Comparison of ENCODE assay signal across 1 cellular context in the genomic region with DNA sequence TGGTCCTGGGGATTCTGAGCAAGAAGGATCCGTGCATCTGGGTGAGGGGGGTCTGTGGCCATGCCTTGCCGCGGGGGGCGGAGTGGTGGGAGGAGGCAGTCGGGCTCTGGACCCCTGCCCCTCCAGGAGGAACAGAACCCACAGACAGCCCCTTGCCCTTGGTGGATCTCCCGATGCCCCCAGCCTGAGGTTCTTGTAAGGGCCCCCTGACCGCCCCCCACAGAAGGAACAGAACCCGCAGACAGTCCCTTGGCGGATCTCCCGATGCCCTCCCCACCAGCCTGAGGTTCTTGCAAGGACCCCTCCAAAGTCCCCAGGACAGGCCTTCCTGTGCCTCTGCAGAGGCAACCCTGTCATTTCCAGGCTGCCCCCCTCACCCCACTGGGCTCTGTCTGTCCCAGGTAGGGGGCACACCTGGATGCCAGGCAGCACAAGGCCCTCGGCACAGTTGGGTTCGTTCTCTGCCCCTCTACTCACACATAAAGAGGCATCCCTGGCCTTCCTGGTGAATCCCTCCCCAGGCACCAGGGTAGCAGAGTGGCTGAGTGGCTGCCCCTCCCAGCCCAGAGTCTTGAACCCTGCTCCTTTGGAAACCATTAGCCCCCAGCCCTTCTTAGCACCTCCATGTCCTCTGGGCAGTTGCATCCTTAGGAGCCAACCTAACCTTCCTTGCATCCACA.
TF ChIP-seq lines count a peak whose summit lies in the region.

No MANE protein-coding gene starts in this region.

TF ChIP-seq in GM23338, 12 proteins besides CTCF, POLR2A, EP300 and RAD21 (continued from another document):
- TF ChIP-seq, protein P1, sequence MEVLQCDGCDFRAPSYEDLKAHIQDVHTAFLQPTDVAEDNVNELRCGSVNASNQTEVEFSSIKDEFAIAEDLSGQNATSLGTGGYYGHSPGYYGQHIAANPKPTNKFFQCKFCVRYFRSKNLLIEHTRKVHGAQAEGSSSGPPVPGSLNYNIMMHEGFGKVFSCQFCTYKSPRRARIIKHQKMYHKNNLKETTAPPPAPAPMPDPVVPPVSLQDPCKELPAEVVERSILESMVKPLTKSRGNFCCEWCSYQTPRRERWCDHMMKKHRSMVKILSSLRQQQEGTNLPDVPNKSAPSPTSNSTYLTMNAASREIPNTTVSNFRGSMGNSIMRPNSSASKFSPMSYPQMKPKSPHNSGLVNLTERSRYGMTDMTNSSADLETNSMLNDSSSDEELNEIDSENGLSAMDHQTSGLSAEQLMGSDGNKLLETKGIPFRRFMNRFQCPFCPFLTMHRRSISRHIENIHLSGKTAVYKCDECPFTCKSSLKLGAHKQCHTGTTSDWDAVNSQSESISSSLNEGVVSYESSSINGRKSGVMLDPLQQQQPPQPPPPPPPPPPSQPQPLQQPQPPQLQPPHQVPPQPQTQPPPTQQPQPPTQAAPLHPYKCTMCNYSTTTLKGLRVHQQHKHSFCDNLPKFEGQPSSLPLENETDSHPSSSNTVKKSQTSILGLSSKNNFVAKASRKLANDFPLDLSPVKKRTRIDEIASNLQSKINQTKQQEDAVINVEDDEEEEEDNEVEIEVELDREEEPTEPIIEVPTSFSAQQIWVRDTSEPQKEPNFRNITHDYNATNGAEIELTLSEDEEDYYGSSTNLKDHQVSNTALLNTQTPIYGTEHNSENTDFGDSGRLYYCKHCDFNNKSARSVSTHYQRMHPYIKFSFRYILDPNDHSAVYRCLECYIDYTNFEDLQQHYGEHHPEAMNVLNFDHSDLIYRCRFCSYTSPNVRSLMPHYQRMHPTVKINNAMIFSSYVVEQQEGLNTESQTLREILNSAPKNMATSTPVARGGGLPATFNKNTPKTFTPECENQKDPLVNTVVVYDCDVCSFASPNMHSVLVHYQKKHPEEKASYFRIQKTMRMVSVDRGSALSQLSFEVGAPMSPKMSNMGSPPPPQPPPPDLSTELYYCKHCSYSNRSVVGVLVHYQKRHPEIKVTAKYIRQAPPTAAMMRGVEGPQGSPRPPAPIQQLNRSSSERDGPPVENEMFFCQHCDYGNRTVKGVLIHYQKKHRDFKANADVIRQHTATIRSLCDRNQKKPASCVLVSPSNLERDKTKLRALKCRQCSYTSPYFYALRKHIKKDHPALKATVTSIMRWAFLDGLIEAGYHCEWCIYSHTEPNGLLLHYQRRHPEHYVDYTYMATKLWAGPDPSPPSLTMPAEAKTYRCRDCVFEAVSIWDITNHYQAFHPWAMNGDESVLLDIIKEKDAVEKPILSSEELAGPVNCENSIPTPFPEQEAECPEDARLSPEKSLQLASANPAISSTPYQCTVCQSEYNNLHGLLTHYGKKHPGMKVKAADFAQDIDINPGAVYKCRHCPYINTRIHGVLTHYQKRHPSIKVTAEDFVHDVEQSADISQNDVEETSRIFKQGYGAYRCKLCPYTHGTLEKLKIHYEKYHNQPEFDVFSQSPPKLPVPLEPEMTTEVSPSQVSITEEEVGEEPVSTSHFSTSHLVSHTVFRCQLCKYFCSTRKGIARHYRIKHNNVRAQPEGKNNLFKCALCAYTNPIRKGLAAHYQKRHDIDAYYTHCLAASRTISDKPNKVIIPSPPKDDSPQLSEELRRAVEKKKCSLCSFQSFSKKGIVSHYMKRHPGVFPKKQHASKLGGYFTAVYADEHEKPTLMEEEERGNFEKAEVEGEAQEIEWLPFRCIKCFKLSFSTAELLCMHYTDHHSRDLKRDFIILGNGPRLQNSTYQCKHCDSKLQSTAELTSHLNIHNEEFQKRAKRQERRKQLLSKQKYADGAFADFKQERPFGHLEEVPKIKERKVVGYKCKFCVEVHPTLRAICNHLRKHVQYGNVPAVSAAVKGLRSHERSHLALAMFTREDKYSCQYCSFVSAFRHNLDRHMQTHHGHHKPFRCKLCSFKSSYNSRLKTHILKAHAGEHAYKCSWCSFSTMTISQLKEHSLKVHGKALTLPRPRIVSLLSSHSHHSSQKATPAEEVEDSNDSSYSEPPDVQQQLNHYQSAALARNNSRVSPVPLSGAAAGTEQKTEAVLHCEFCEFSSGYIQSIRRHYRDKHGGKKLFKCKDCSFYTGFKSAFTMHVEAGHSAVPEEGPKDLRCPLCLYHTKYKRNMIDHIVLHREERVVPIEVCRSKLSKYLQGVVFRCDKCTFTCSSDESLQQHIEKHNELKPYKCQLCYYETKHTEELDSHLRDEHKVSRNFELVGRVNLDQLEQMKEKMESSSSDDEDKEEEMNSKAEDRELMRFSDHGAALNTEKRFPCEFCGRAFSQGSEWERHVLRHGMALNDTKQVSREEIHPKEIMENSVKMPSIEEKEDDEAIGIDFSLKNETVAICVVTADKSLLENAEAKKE (CRISPR knock-in tag; IDR thresholded peaks at IDR 0.05) = no peak
- TF ChIP-seq, protein P2, sequence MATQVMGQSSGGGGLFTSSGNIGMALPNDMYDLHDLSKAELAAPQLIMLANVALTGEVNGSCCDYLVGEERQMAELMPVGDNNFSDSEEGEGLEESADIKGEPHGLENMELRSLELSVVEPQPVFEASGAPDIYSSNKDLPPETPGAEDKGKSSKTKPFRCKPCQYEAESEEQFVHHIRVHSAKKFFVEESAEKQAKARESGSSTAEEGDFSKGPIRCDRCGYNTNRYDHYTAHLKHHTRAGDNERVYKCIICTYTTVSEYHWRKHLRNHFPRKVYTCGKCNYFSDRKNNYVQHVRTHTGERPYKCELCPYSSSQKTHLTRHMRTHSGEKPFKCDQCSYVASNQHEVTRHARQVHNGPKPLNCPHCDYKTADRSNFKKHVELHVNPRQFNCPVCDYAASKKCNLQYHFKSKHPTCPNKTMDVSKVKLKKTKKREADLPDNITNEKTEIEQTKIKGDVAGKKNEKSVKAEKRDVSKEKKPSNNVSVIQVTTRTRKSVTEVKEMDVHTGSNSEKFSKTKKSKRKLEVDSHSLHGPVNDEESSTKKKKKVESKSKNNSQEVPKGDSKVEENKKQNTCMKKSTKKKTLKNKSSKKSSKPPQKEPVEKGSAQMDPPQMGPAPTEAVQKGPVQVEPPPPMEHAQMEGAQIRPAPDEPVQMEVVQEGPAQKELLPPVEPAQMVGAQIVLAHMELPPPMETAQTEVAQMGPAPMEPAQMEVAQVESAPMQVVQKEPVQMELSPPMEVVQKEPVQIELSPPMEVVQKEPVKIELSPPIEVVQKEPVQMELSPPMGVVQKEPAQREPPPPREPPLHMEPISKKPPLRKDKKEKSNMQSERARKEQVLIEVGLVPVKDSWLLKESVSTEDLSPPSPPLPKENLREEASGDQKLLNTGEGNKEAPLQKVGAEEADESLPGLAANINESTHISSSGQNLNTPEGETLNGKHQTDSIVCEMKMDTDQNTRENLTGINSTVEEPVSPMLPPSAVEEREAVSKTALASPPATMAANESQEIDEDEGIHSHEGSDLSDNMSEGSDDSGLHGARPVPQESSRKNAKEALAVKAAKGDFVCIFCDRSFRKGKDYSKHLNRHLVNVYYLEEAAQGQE (IDR thresholded peaks at IDR 0.05; ENCODE audit: unreplicated experiment) = no peak
- TF ChIP-seq STAT1 (IDR thresholded peaks at IDR 0.05; ENCODE audit: unreplicated experiment) (no peak), CREB1 (CRISPR knock-in tag; IDR thresholded peaks at IDR 0.05; ENCODE audit: low read depth) (no peak), POLR2AphosphoS5 (IDR thresholded peaks at IDR 0.05; ENCODE audit: low read depth) (no peak), JUNB (IDR thresholded peaks at IDR 0.05; ENCODE audit: unreplicated experiment) (no peak), ZNF331 (CRISPR knock-in tag; IDR thresholded peaks at IDR 0.05; ENCODE audit: low read depth) (no peak), EZH2phosphoT487 (IDR thresholded peaks at IDR 0.05; ENCODE audit: unreplicated experiment) (no peak), ZNF114 (CRISPR knock-in tag; IDR thresholded peaks at IDR 0.05) (no peak), EZH2 (IDR thresholded peaks at IDR 0.05; ENCODE audit: low read depth, unreplicated experiment) (no peak)
- TF ChIP-seq, protein P3, sequence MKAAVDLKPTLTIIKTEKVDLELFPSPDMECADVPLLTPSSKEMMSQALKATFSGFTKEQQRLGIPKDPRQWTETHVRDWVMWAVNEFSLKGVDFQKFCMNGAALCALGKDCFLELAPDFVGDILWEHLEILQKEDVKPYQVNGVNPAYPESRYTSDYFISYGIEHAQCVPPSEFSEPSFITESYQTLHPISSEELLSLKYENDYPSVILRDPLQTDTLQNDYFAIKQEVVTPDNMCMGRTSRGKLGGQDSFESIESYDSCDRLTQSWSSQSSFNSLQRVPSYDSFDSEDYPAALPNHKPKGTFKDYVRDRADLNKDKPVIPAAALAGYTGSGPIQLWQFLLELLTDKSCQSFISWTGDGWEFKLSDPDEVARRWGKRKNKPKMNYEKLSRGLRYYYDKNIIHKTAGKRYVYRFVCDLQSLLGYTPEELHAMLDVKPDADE (IDR thresholded peaks at IDR 0.05) = no peak
